24 cellular contexts compared by ENCODE assay signal in genomic region chr17:78532311-78532710, GRCh38. TPM values are rescaled to one million over a fixed set of nuclear protein-coding genes. Genes with fewer than 3 reads are reported as not detected.
A peak's percentile ranks its signal among the peaks of the same experiment; 100 is the strongest.
DNase-seq lines count a peak whose midpoint lies in the region; ATAC-seq and TF ChIP-seq lines count a peak whose summit lies in the region.
"Had no signal": no experiment of that assay in that cellular context is flagged by ENCODE, and none has a peak within 500 bp of the region (broad histone marks: within the 10 kb centered on the region; RNA-seq: fewer than 3 reads in every experiment).

No MANE protein-coding gene starts in this region.

- DNase-seq in Calu3 (peak; percentile 75), RPMI8226 (peak; percentile 42), mucosa of descending colon (peak in 2 of 3 donors; percentile 12 to 34), A172 (ENCODE audit: low spot score) (no peak), DMS79 treated with DMSO at 0.1 percent for 48 hours (lab: John Stamatoyannopoulos, UW) (no peak), iPS-NIHi7 (ENCODE audit: extremely low spot score) (no peak)
- DNase-seq: activated CD4-positive, alpha-beta T cell treated with anti-CD3 and anti-CD28 coated beads, Interleukin-2, amount 10 ng/mL, durations not matched to agents 24 days and 14 days; CD4-positive, alpha-beta T cell; GOT3; NCI-H2081; stimulated activated naive CD8-positive, alpha-beta T cell treated with anti-CD3 and anti-CD28 coated beads, Interleukin-15, amount 100 ng/mL, for 72 hours; tibial artery had no signal

- CTCF ChIA-PET in Calu3 (lab: Charles Lee) (interaction anchor here (0.5 to 1.0 kb wide), 2 partner anchors 10 to 35 kb away, joined by 4 to 8 read pairs; no protein-coding TSS in a partner anchor), HEK293 (lab: Yijun Ruan, JAX) (no interaction called here)

- H3K4me3 ChIP-seq in HEK293 (ENCODE audit: low read depth, low read length) (no peak overlapping the region), mucosa of descending colon (no peak overlapping the region)
- H3K4me3 ChIP-seq: ascending aorta, lung, tibial artery had no signal

- BruUV-seq in Calu3 (replicated peaks; lab: Mats Ljungman, UMichigan): no TSS peak

- H3K4me1 Mint-ChIP-seq in Calu3 (ENCODE audit: low read depth, unreplicated experiment): peaks cover 55% of the 10 kb centered on the region

- peaks cover 4% of the 10 kb centered on the region for H3K9me3 Mint-ChIP-seq in Calu3 (ENCODE audit: low read depth, unreplicated experiment)
- H3K9me3 Mint-ChIP-seq: activated CD4-positive, alpha-beta T cell treated with anti-CD3 and anti-CD28 coated beads, Interleukin-2, amount 10 ng/mL, durations not matched to agents 24 days and 14 days; CD4-positive, alpha-beta T cell; dendritic cell treated with granulocyte-macrophage colony-stimulating factor and Interleukin-4, amounts not matched to agents 40 ng/mL and 50 ng/mL, for 4 days; neural crest cell; stimulated activated naive CD8-positive, alpha-beta T cell treated with anti-CD3 and anti-CD28 coated beads, Interleukin-15, amount 100 ng/mL, for 72 hours had no signal

- H3K9me3 ChIP-seq in HEK293 (ENCODE audit: control insufficient read depth, insufficient read depth, low read depth, low read length): no peaks in the 10 kb centered on the region
- no peaks in the 10 kb centered on the region for H3K9me3 ChIP-seq in mucosa of descending colon
- H3K9me3 ChIP-seq: ascending aorta, tibial artery had no signal

- no peaks in the 10 kb centered on the region for H3K27me3 Mint-ChIP-seq in Calu3 (ENCODE audit: unreplicated experiment)
- H3K27me3 Mint-ChIP-seq: activated CD4-positive, alpha-beta T cell treated with anti-CD3 and anti-CD28 coated beads, Interleukin-2, amount 10 ng/mL, durations not matched to agents 24 days and 14 days; activated naive CD8-positive, alpha-beta T cell; CD4-positive, alpha-beta T cell; stimulated activated naive CD8-positive, alpha-beta T cell treated with anti-CD3 and anti-CD28 coated beads, Interleukin-15, amount 100 ng/mL, for 72 hours had no signal

- peaks cover 11% of the 10 kb centered on the region for H3K4me1 ChIP-seq in HEK293 (ENCODE audit: control insufficient read depth, insufficient read depth, low read length)
- peaks cover 10% of the 10 kb centered on the region for H3K4me1 ChIP-seq in mucosa of descending colon (ENCODE audit: low read depth)
- H3K4me1 ChIP-seq: ascending aorta had no signal

- no peaks in the 10 kb centered on the region for H3K36me3 ChIP-seq in HEK293 (ENCODE audit: control insufficient read depth in 2 of 2, insufficient read depth in 1 of 2, low read length in 2 of 2)
- no peaks in the 10 kb centered on the region for H3K36me3 ChIP-seq in mucosa of descending colon (ENCODE audit: low read depth)
- H3K36me3 ChIP-seq: ascending aorta, tibial artery had no signal

- peak overlapping the region; percentile 11 for H3K27ac Mint-ChIP-seq in Calu3 (ENCODE audit: unreplicated experiment)
- H3K27ac Mint-ChIP-seq: activated CD4-positive, alpha-beta T cell treated with anti-CD3 and anti-CD28 coated beads, Interleukin-2, amount 10 ng/mL, durations not matched to agents 24 days and 14 days; activated naive CD8-positive, alpha-beta T cell had no signal

- ATAC-seq in mucosa of descending colon: no peak
- ATAC-seq: sciatic nerve; stimulated activated naive CD8-positive, alpha-beta T cell treated with anti-CD3 and anti-CD28 coated beads, Interleukin-15, amount 100 ng/mL, for 72 hours had no signal

- POLR2A ChIA-PET in HEK293 (lab: Yijun Ruan, JAX): no interaction called here

- intact Hi-C loops in Calu3 (cut with micrococcal nuclease; ENCODE audit: unreplicated experiment): no loop called here
- intact Hi-C loops in mucosa of descending colon (cut with DNase I, micrococcal nuclease): no loop called here

- no peak overlapping the region for H3K27ac ChIP-seq in HEK293 (ENCODE audit: extremely low read depth, low read depth, low read length)
- H3K27ac ChIP-seq: ascending aorta, KMS-11, tibial artery, VCaP had no signal

- TF ChIP-seq CTCF in Calu3 (IDR thresholded peaks at IDR 0.05; ENCODE audit: unreplicated experiment) (no peak), HEK293 (tag by site-specific recombination; IDR thresholded peaks at IDR 0.05) (no peak), mucosa of descending colon (IDR thresholded peaks at IDR 0.05) (no peak)

- peaks cover 15% of the 10 kb centered on the region for H3K36me3 Mint-ChIP-seq in Calu3 (ENCODE audit: insufficient read depth, unreplicated experiment)
- H3K36me3 Mint-ChIP-seq: activated naive CD8-positive, alpha-beta T cell had no signal

- no peak overlapping the region for H3K4me3 Mint-ChIP-seq in Calu3 (ENCODE audit: low read depth, unreplicated experiment)
- H3K4me3 Mint-ChIP-seq: activated CD4-positive, alpha-beta T cell treated with anti-CD3 and anti-CD28 coated beads, Interleukin-2, amount 10 ng/mL, durations not matched to agents 24 days and 14 days; activated naive CD8-positive, alpha-beta T cell; CD4-positive, alpha-beta T cell; dendritic cell treated with granulocyte-macrophage colony-stimulating factor and Interleukin-4, amounts not matched to agents 40 ng/mL and 50 ng/mL, for 4 days; neural crest cell; stimulated activated naive CD8-positive, alpha-beta T cell treated with anti-CD3 and anti-CD28 coated beads, Interleukin-15, amount 100 ng/mL, for 72 hours had no signal

TF ChIP-seq in HEK293, 187 proteins besides CTCF, POLR2A, EP300 and RAD21:
- no peak for TF ChIP-seq ZNF433 (tag by site-specific recombination; IDR thresholded peaks at IDR 0.05; ENCODE audit: low read depth)
- TF ChIP-seq ZNF266 (tag by site-specific recombination; IDR thresholded peaks at IDR 0.05; ENCODE audit: low read depth): peak; percentile 37; the same call in 1 of the 2 replicates

RNA-seq across cellular contexts. Expression of gene DNAH17, which starts 44.9 kb away (rescaled TPM):
- 0.19 and 0.61 TPM in 2 replicates for total RNA-seq in Calu3 (2022)
- under 1 TPM in 2 of 3 donors, not detected in 1; 0.06 to 0.17 TPM for total RNA-seq in mucosa of descending colon
- 0.02 and 0.16 TPM in 2 replicates for total RNA-seq in A172 (2014; rRNA removed; shearing (Covaris generic))
- total RNA-seq: ascending aorta, fibroblast of lung, glomerular endothelial cell, HT1080 had no signal

Comparison
In these comparisons a context has a peak if more than half of its experiments do, and no peak if none do; other contexts are left out.
1. DNase-seq: peak in Calu3 (single experiment), RPMI8226 (single experiment) and mucosa of descending colon (2 of 3); none in A172 (single experiment), DMS79 treated with DMSO at 0.1 percent for 48 hours (single experiment) and iPS-NIHi7 (single experiment).